8 cellular contexts compared by ENCODE assay signal in genomic region chr17:62065611-62066468, GRCh38. TPM values are rescaled to one million over a fixed set of nuclear protein-coding genes. Genes with fewer than 3 reads are reported as not detected.
DNase-seq lines count a peak whose midpoint lies in the region; ATAC-seq, FAIRE-seq and TF ChIP-seq lines count a peak whose summit lies in the region.

No MANE protein-coding gene starts in this region.

- no peak overlapping the region; the same call in 1 of the 2 replicates for H2BK15ac ChIP-seq in H9 (ENCODE audit: low read depth, low read length)

- peak overlapping the region; percentile 97 for H3K18ac ChIP-seq in H9 (ENCODE audit: insufficient read length, low read depth, low read length)

- H3K79me1 ChIP-seq in H9 (ENCODE audit: insufficient read depth, low read depth, low read length, poor library complexity, severe bottlenecking), result no peaks in the 10 kb centered on the region

- no peak overlapping the region for H4K91ac ChIP-seq in H9 (ENCODE audit: insufficient read length, low read depth, low read length)

- TF ChIP-seq CTCF in H9 (conservative IDR thresholded peaks at IDR 0.05) (peak; percentile 95), fibroblast of the aortic adventitia (IDR thresholded peaks at IDR 0.05; ENCODE audit: insufficient read depth, low read length) (peak; percentile 86), nephron (IDR thresholded peaks at IDR 0.05; ENCODE audit: unreplicated experiment in 3 of 3) (peak; percentile 90 to 94 (median 90))

- no peak overlapping the region for H2AK5ac ChIP-seq in H9 (ENCODE audit: insufficient read length, low read length)

- H4K20me1 ChIP-seq in H9 (ENCODE audit: control insufficient read depth, insufficient read depth, insufficient read length), result no peaks in the 10 kb centered on the region

- peak overlapping the region; percentile 62 for H2BK5ac ChIP-seq in H9 (ENCODE audit: insufficient read length, low read length)

- no peaks in the 10 kb centered on the region for H3K9me3 ChIP-seq in H9 (ENCODE audit: control insufficient read depth, low read depth, low read length)

- H3K4me3 ChIP-seq in fibroblast of the aortic adventitia (ENCODE audit: low read depth, low read length), result peak overlapping the region; percentile 98

- H3K27ac ChIP-seq in H9 (ENCODE audit: insufficient read length, low read depth, low read length), result peak overlapping the region; percentile 76

- H3K4me1 ChIP-seq in H9 (ENCODE audit: insufficient read depth, low read length), result no peaks in the 10 kb centered on the region

- peak overlapping the region; percentile 82 for H3K56ac ChIP-seq in H9 (ENCODE audit: insufficient read length, low read depth, low read length)

- peak overlapping the region; percentile 99 for H3K14ac ChIP-seq in H9 (ENCODE audit: insufficient read depth, low read length)

- H3K79me2 ChIP-seq in H9 (ENCODE audit: insufficient read depth, low read length), result peaks cover 23% of the 10 kb centered on the region; the same call in 1 of the 2 replicates

- H3K4me3 Mint-ChIP-seq in H9 (peak overlapping the region; percentile 95 to 96), nephron (peak overlapping the region; percentile 94 to 95 (median 94))

- FAIRE-seq in G401.6 (lab: Jason Lieb, UNC), result peak; percentile 97

- H3K23ac ChIP-seq in H9 (ENCODE audit: insufficient read length, low read depth, low read length), result peak overlapping the region; percentile 8

- no peak overlapping the region for H2BK120ac ChIP-seq in H9 (ENCODE audit: low read depth, low read length, poor library complexity, severe bottlenecking)

- TF ChIP-seq POLR2A in Raji (IDR thresholded peaks at IDR 0.05; ENCODE audit: insufficient read depth, low read depth, low read length), result peak; percentile 82

- DNase-seq in H9 (peak; percentile 99), M059J (ENCODE audit: low read depth) (peak; percentile 96), fibroblast of the aortic adventitia (ENCODE audit: low read depth) (peak; percentile 96)
- peak; percentile 100 for DNase-seq in activated effector memory CD4-positive, alpha-beta T cell treated with anti-CD3 and anti-CD28 coated beads, Interleukin-2, amount 50 U/mL, for 16 hours
- DNase-seq in stimulated activated naive CD8-positive, alpha-beta T cell treated with anti-CD3 and anti-CD28 coated beads, Interleukin-15, Interleukin-2, amounts not matched to agents 100 U/mL and 50 U/mL, for 24 hours, result peak; percentile 98

- ATAC-seq in stimulated activated naive CD8-positive, alpha-beta T cell treated with anti-CD3 and anti-CD28 coated beads, Interleukin-15, Interleukin-2, amounts not matched to agents 100 U/mL and 50 U/mL, for 24 hours, result peak; percentile 96

- H3K4me1 Mint-ChIP-seq in H9, result peaks cover 33 to 37% of the 10 kb centered on the region in 2 experiments
- H3K4me1 Mint-ChIP-seq in nephron, result peaks cover 24% of the 10 kb centered on the region

- peak overlapping the region; percentile 10; the same call in 1 of the 2 replicates for H3K4ac ChIP-seq in H9 (ENCODE audit: low read depth, low read length)

- peak overlapping the region; percentile 77 for H4K8ac ChIP-seq in H9 (replicated peaks; ENCODE audit: insufficient read length, low read depth, low read length)

- no CpG with 5 or more reads among the region's 51 CpGs for WGBS in H9 (ENCODE audit: extremely low coverage, insufficient read length, low lambda C conversion rate)

- H3K27me3 ChIP-seq in H9 (ENCODE audit: insufficient read depth, low read length), result no peaks in the 10 kb centered on the region

- H4K5ac ChIP-seq in H9 (ENCODE audit: insufficient read length, low read depth, low read length), result peak overlapping the region; percentile 76

- H3K4me2 ChIP-seq in H9 (ENCODE audit: insufficient read depth, insufficient read length, low read length), result peak overlapping the region; percentile 36

- H2BK20ac ChIP-seq in H9 (ENCODE audit: low read depth, low read length, poor library complexity, severe bottlenecking), result no peak overlapping the region

- H3K27me3 Mint-ChIP-seq in H9 (ENCODE audit: low read depth) (no peaks in the 10 kb centered on the region; the same call in 1 of the 2 replicates), nephron (ENCODE audit: low read depth) (no peaks in the 10 kb centered on the region)

- peak overlapping the region; percentile 98 for H3K9ac ChIP-seq in H9 (ENCODE audit: extremely low read depth, insufficient read length, low read length)

- H3K36me3 Mint-ChIP-seq in H9 (ENCODE audit: insufficient read depth in 1 of 3, low read depth in 3 of 3) (peaks cover 10 to 21% (median 18%) of the 10 kb centered on the region in 3 experiments; a peak in 6 of 7 replicates), nephron (ENCODE audit: low read depth) (peaks cover 15% of the 10 kb centered on the region)

- H3K9me3 Mint-ChIP-seq in H9, result no peaks in the 10 kb centered on the region; a peak in 1 of 5 replicates
- H3K9me3 Mint-ChIP-seq in nephron, result no peaks in the 10 kb centered on the region

- H3T11ph ChIP-seq in H9 (ENCODE audit: low read length), result no peak overlapping the region

- peak overlapping the region; percentile 98 to 100 (median 99) for H3K27ac Mint-ChIP-seq in H9
- H3K27ac Mint-ChIP-seq in nephron, result peak overlapping the region; percentile 92 to 98 (median 97)

- H2BK12ac ChIP-seq in H9 (ENCODE audit: insufficient read length, low read depth, low read length), result no peak overlapping the region

- H2AFZ ChIP-seq in H9 (ENCODE audit: low read length), result peak overlapping the region; percentile 72

- H3K23me2 ChIP-seq in H9 (ENCODE audit: insufficient read length, low read depth, low read length, poor library complexity, severe bottlenecking), result peaks cover 9% of the 10 kb centered on the region

RNA-seq across cellular contexts. Expression of gene MED13, which starts 0.8 kb away (rescaled TPM):
- total RNA-seq in H9 (2021) (58.7 and 60.7 TPM in 2 replicates), fibroblast of the aortic adventitia (ENCODE audit: low replicate concordance) (31.0 and 68.1 TPM in 2 replicates)
- total RNA-seq in M059J (2014; rRNA removed; shearing (Covaris generic)), result 20.1 and 31.7 TPM in 2 replicates

Comparison
In these comparisons a context has a peak if more than half of its experiments do, and no peak if none do; other contexts are left out.
1. Peak in every context shown above with its lines: DNase-seq, ATAC-seq, H3K4me3 ChIP-seq and H3K27ac ChIP-seq.